ENCODE assay signal across 11 cellular contexts in genomic region chr10:6140141-6140841, GRCh38. TPM values are rescaled to one million over a fixed set of nuclear protein-coding genes. Genes with fewer than 3 reads are reported as not detected.
DNase-seq lines count a peak whose midpoint lies in the region; ATAC-seq and TF ChIP-seq lines count a peak whose summit lies in the region.
"Had no signal": no experiment of that assay in that cellular context is flagged by ENCODE, and none has a peak within 500 bp of the region (broad histone marks: within the 10 kb centered on the region; RNA-seq: fewer than 3 reads in every experiment).

No MANE protein-coding gene starts in this region.

- CTCF ChIA-PET in activated CD8-positive, alpha-beta memory T cell treated with anti-CD3 and anti-CD28 coated beads, Interleukin-2, amount 10 ng/mL, durations not matched to agents 7 days and 5 days (lab: Charles Lee), result interaction anchor here (0.6 to 2.6 kb wide), 4 partner anchors 9 to 271 kb away, joined by 3 to 10 read pairs (median 4); no protein-coding TSS in a partner anchor

- peak overlapping the region; percentile 65 for H3K27ac Mint-ChIP-seq in activated CD8-positive, alpha-beta memory T cell treated with anti-CD3 and anti-CD28 coated beads, Interleukin-2, amount 10 ng/mL, durations not matched to agents 7 days and 5 days
- peak overlapping the region; percentile 97 for H3K27ac Mint-ChIP-seq in T-helper 17 cell
- H3K27ac Mint-ChIP-seq in endodermal cell, result no peak overlapping the region
- peak overlapping the region in 1 of 2 donors; percentile 42 for H3K27ac Mint-ChIP-seq in stimulated activated naive CD8-positive, alpha-beta T cell treated with anti-CD3 and anti-CD28 coated beads, Interleukin-15, amount 100 ng/mL, for 72 hours

- no peak overlapping the region for H3K9ac ChIP-seq in endodermal cell (ENCODE audit: extremely low read depth, low read length, poor library complexity, severe bottlenecking)

- H3K4me1 ChIP-seq in endodermal cell (ENCODE audit: control insufficient read depth, insufficient read depth, low read length), result peaks cover 5% of the 10 kb centered on the region
- H3K4me1 ChIP-seq: BE2C had no signal

- peak overlapping the region; percentile 73 for H3K4me3 Mint-ChIP-seq in activated CD8-positive, alpha-beta memory T cell treated with anti-CD3 and anti-CD28 coated beads, Interleukin-2, amount 10 ng/mL, durations not matched to agents 7 days and 5 days
- H3K4me3 Mint-ChIP-seq in T-helper 17 cell (peak overlapping the region; percentile 94), endodermal cell (no peak overlapping the region)
- H3K4me3 Mint-ChIP-seq in stimulated activated naive CD8-positive, alpha-beta T cell treated with anti-CD3 and anti-CD28 coated beads, Interleukin-15, amount 100 ng/mL, for 72 hours, result peak overlapping the region; percentile 69 to 81

- H3K4me1 Mint-ChIP-seq in activated CD8-positive, alpha-beta memory T cell treated with anti-CD3 and anti-CD28 coated beads, Interleukin-2, amount 10 ng/mL, durations not matched to agents 7 days and 5 days, result peaks cover 72% of the 10 kb centered on the region
- H3K4me1 Mint-ChIP-seq in T-helper 17 cell, result peaks cover 60% of the 10 kb centered on the region
- peaks cover 4% of the 10 kb centered on the region for H3K4me1 Mint-ChIP-seq in endodermal cell
- H3K4me1 Mint-ChIP-seq in stimulated activated naive CD8-positive, alpha-beta T cell treated with anti-CD3 and anti-CD28 coated beads, Interleukin-15, amount 100 ng/mL, for 72 hours, result peaks cover 92% of the 10 kb centered on the region

- H3K36me3 ChIP-seq in endodermal cell (ENCODE audit: control insufficient read depth, insufficient read depth, low read length), result no peaks in the 10 kb centered on the region
- H3K36me3 ChIP-seq: BE2C, left ventricle myocardium inferior had no signal

- no peaks in the 10 kb centered on the region for H3K9me3 Mint-ChIP-seq in activated CD8-positive, alpha-beta memory T cell treated with anti-CD3 and anti-CD28 coated beads, Interleukin-2, amount 10 ng/mL, durations not matched to agents 7 days and 5 days (ENCODE audit: low read depth)
- no peaks in the 10 kb centered on the region for H3K9me3 Mint-ChIP-seq in endodermal cell
- H3K9me3 Mint-ChIP-seq in stimulated activated naive CD8-positive, alpha-beta T cell treated with anti-CD3 and anti-CD28 coated beads, Interleukin-15, amount 100 ng/mL, for 72 hours, result no peaks in the 10 kb centered on the region

- no peaks in the 10 kb centered on the region for H3K36me3 Mint-ChIP-seq in activated CD8-positive, alpha-beta memory T cell treated with anti-CD3 and anti-CD28 coated beads, Interleukin-2, amount 10 ng/mL, durations not matched to agents 7 days and 5 days
- H3K36me3 Mint-ChIP-seq in T-helper 17 cell (ENCODE audit: low read depth) (no peaks in the 10 kb centered on the region), endodermal cell (ENCODE audit: low read depth) (no peaks in the 10 kb centered on the region)

- peak; percentile 71 for DNase-seq in activated CD8-positive, alpha-beta memory T cell treated with anti-CD3 and anti-CD28 coated beads, Interleukin-2, amount 10 ng/mL, durations not matched to agents 7 days and 5 days
- no peak for DNase-seq in activated CD8-positive, alpha-beta memory T cell treated with anti-CD3 and anti-CD28 coated beads, Interleukin-2, amount 50 U/mL, for 48 hours
- DNase-seq in T-helper 17 cell (peak in 2 of 3 donors; percentile 54 to 65), endodermal cell (peak; percentile 78), AML-193 (lab: John Stamatoyannopoulos, UW) (no peak), SHP77 treated with DMSO at 0.1 percent for 48 hours (lab: John Stamatoyannopoulos, UW) (no peak), NCI-H1694 (lab: John Stamatoyannopoulos, UW) (no peak)
- DNase-seq in stimulated activated naive CD8-positive, alpha-beta T cell treated with anti-CD3 and anti-CD28 coated beads, Interleukin-15, amount 100 ng/mL, for 72 hours, result no peak
- DNase-seq: BE2C, left ventricle myocardium inferior, NCI-H524 had no signal

- H3K4me3 ChIP-seq in endodermal cell (ENCODE audit: low read length), result no peak overlapping the region

- 70 to 78% methylated on average over 19 to 28 of the region's 28 CpGs for WGBS in endodermal cell (ENCODE audit: insufficient coverage in 1 of 2, insufficient read length in 1 of 2), 2 experiments

- peak; percentile 3 for ATAC-seq in activated CD8-positive, alpha-beta memory T cell treated with anti-CD3 and anti-CD28 coated beads, Interleukin-2, amount 10 ng/mL, durations not matched to agents 7 days and 5 days
- ATAC-seq in T-helper 17 cell, result peak; percentile 25
- no peak for ATAC-seq in stimulated activated naive CD8-positive, alpha-beta T cell treated with anti-CD3 and anti-CD28 coated beads, Interleukin-15, amount 100 ng/mL, for 72 hours

- H3K27ac ChIP-seq in endodermal cell (ENCODE audit: low read depth, low read length), result no peak overlapping the region
- H3K27ac ChIP-seq: left ventricle myocardium inferior had no signal

- peaks cover 25% of the 10 kb centered on the region for H3K27me3 Mint-ChIP-seq in activated CD8-positive, alpha-beta memory T cell treated with anti-CD3 and anti-CD28 coated beads, Interleukin-2, amount 10 ng/mL, durations not matched to agents 7 days and 5 days
- H3K27me3 Mint-ChIP-seq in T-helper 17 cell (no peaks in the 10 kb centered on the region), endodermal cell (ENCODE audit: insufficient read depth) (peaks cover 36% of the 10 kb centered on the region)
- H3K27me3 Mint-ChIP-seq in stimulated activated naive CD8-positive, alpha-beta T cell treated with anti-CD3 and anti-CD28 coated beads, Interleukin-15, amount 100 ng/mL, for 72 hours, result peaks cover 19% of the 10 kb centered on the region

- H3K9me3 ChIP-seq in T-helper 17 cell (ENCODE audit: control insufficient read depth, low read length, poor library complexity, severe bottlenecking) (no peaks in the 10 kb centered on the region), endodermal cell (ENCODE audit: control insufficient read depth, low read length) (no peaks in the 10 kb centered on the region)
- H3K9me3 ChIP-seq: BE2C, left ventricle myocardium inferior had no signal

- TF ChIP-seq CTCF in endodermal cell (conservative IDR thresholded peaks at IDR 0.05), result no peak

- no peaks in the 10 kb centered on the region for H3K27me3 ChIP-seq in endodermal cell (ENCODE audit: control insufficient read depth, insufficient read depth, low read length, poor library complexity, severe bottlenecking)

RNA-seq across cellular contexts. Expression of gene RBM17, which starts 51.5 kb away (rescaled TPM):
- total RNA-seq in activated CD8-positive, alpha-beta memory T cell treated with anti-CD3 and anti-CD28 coated beads, Interleukin-2, amount 10 ng/mL, durations not matched to agents 7 days and 5 days, result 100 to 1,000 TPM; 205 to 267 TPM
- total RNA-seq in T-helper 17 cell (100 to 1,000 TPM; 133 to 146 TPM), endodermal cell (100 to 1,000 TPM; 123 to 139 TPM)
- 93.5 TPM for polyA plus RNA-seq in endodermal cell (2013, experiment 1 of 2)
- 77.6 TPM for polyA plus RNA-seq in endodermal cell (2013, experiment 2 of 2)

Comparison
In these comparisons a context has a peak if more than half of its experiments do, and no peak if none do; other contexts are left out.
1. DNase-seq: peak in activated CD8-positive, alpha-beta memory T cell treated with anti-CD3 and anti-CD28 coated beads, Interleukin-2, amount 10 ng/mL, durations not matched to agents 7 days and 5 days (single experiment), T-helper 17 cell (2 of 3) and endodermal cell (single experiment); none in activated CD8-positive, alpha-beta memory T cell treated with anti-CD3 and anti-CD28 coated beads, Interleukin-2, amount 50 U/mL, for 48 hours (single experiment), stimulated activated naive CD8-positive, alpha-beta T cell treated with anti-CD3 and anti-CD28 coated beads, Interleukin-15, amount 100 ng/mL, for 72 hours (0 of 2), AML-193 (0 of 2), SHP77 treated with DMSO at 0.1 percent for 48 hours (single experiment) and NCI-H1694 (single experiment).